8 cellular contexts compared by ENCODE assay signal in genomic region chr1:2213576-2214505, GRCh38. TPM values are rescaled to one million over a fixed set of nuclear protein-coding genes. Genes with fewer than 3 reads are reported as not detected.
A peak's percentile ranks its signal among the peaks of the same experiment; 100 is the strongest.
DNase-seq lines count a peak whose midpoint lies in the region; ATAC-seq, FAIRE-seq and TF ChIP-seq lines count a peak whose summit lies in the region.
"Had no signal": no experiment of that assay in that cellular context is flagged by ENCODE, and none has a peak within 500 bp of the region (broad histone marks: within the 10 kb centered on the region; RNA-seq: fewer than 3 reads in every experiment).

No MANE protein-coding gene starts in this region.

- H3K27me3 ChIP-seq in uterus = no peaks in the 10 kb centered on the region

- FAIRE-seq in HTR-8/SVneo (lab: Jason Lieb, UNC) = no peak
- FAIRE-seq: colon had no signal

- TF ChIP-seq CTCF in WTC11 (IDR thresholded peaks at IDR 0.05) = no peak
- TF ChIP-seq CTCF in nephron (IDR thresholded peaks at IDR 0.05; ENCODE audit: unreplicated experiment in 3 of 3) = no peak
- no peak for TF ChIP-seq CTCF in uterus (IDR thresholded peaks at IDR 0.05)

- no peak overlapping the region for H3K4me3 Mint-ChIP-seq in WTC11
- peak overlapping the region in 2 of 3 experiments; percentile 35 to 61 for H3K4me3 Mint-ChIP-seq in nephron
- no peak overlapping the region for H3K4me3 Mint-ChIP-seq in T-helper 2 cell treated with Interferon-gamma antibody and Interleukin-4, amounts not matched to agents 5 μg/mL and 100 μg/mL, for 36 hours

- peak overlapping the region; percentile 31 to 35 for H3K4me3 ChIP-seq in uterus

- H3K9me3 ChIP-seq in uterus = no peaks in the 10 kb centered on the region

- POLR2A ChIA-PET in WTC11 (lab: Charles Lee) = no interaction called here

- 0 out of 2 replicates have a peak, but pooled peaks cover 6% of the 10 kb centered on the region for H3K4me1 Mint-ChIP-seq in WTC11
- H3K4me1 Mint-ChIP-seq in nephron = peaks cover 35% of the 10 kb centered on the region
- peaks cover 2% of the 10 kb centered on the region for H3K4me1 Mint-ChIP-seq in T-helper 2 cell treated with Interferon-gamma antibody and Interleukin-4, amounts not matched to agents 5 μg/mL and 100 μg/mL, for 36 hours (ENCODE audit: low read depth)

- no peak for DNase-seq in WTC11 (ENCODE audit: low spot score)
- peak; percentile 82 for DNase-seq in fibroblast of peridontal ligament (ENCODE audit: extremely low read depth)
- peak; percentile 93 to 94 for DNase-seq in uterus
- DNase-seq in stimulated activated CD4-positive, alpha-beta T cell treated with anti-CD3 and anti-CD28 coated beads, Interleukin-4, amount 100 ng/mL, for 24 hours = no peak
- DNase-seq in T-helper 2 cell treated with Interferon-gamma antibody and Interleukin-4, amounts not matched to agents 5 μg/mL and 100 μg/mL, for 36 hours (ENCODE audit: low spot score) = no peak
- no peak for DNase-seq in HTR-8/SVneo (ENCODE audit: insufficient read length, low spot score)

- ATAC-seq in WTC11 = no peak

- H3K27ac Mint-ChIP-seq in WTC11 = peak overlapping the region; percentile 57; the same call in 1 of the 2 replicates
- H3K27ac Mint-ChIP-seq in nephron = peak overlapping the region; percentile 94 to 97 (median 96)
- no peak overlapping the region for H3K27ac Mint-ChIP-seq in T-helper 2 cell treated with Interferon-gamma antibody and Interleukin-4, amounts not matched to agents 5 μg/mL and 100 μg/mL, for 36 hours

- H3K4me1 ChIP-seq in uterus = peaks cover 9 to 32% of the 10 kb centered on the region in 2 donors

- no peaks in the 10 kb centered on the region for H3K27me3 Mint-ChIP-seq in WTC11 (ENCODE audit: low read depth)
- no peaks in the 10 kb centered on the region for H3K27me3 Mint-ChIP-seq in nephron (ENCODE audit: low read depth)
- peaks cover 3% of the 10 kb centered on the region for H3K27me3 Mint-ChIP-seq in T-helper 2 cell treated with Interferon-gamma antibody and Interleukin-4, amounts not matched to agents 5 μg/mL and 100 μg/mL, for 36 hours (ENCODE audit: low read depth)

- H3K9me3 Mint-ChIP-seq in WTC11 (no peaks in the 10 kb centered on the region), nephron (no peaks in the 10 kb centered on the region)
- no peaks in the 10 kb centered on the region for H3K9me3 Mint-ChIP-seq in T-helper 2 cell treated with Interferon-gamma antibody and Interleukin-4, amounts not matched to agents 5 μg/mL and 100 μg/mL, for 36 hours

- H3K36me3 ChIP-seq in uterus = no peaks in the 10 kb centered on the region

- H3K36me3 Mint-ChIP-seq in WTC11 (no peaks in the 10 kb centered on the region), nephron (ENCODE audit: low read depth) (no peaks in the 10 kb centered on the region)
- H3K36me3 Mint-ChIP-seq in T-helper 2 cell treated with Interferon-gamma antibody and Interleukin-4, amounts not matched to agents 5 μg/mL and 100 μg/mL, for 36 hours (ENCODE audit: low read depth) = no peaks in the 10 kb centered on the region

- intact Hi-C loops in uterus (cut with DNase I; ENCODE audit: low total_unique reads) = no loop called here

- CTCF ChIA-PET in WTC11 (lab: Charles Lee) = interaction anchor here (0.7 to 0.9 kb wide), 2 partner anchors 98 to 101 kb away, joined by 3 to 5 read pairs; no protein-coding TSS in a partner anchor

- H3K27ac ChIP-seq in uterus = peak overlapping the region; percentile 96 to 99

- peak; percentile 62 to 77 for TF ChIP-seq POLR2A in uterus (IDR thresholded peaks at IDR 0.05)

TF ChIP-seq in WTC11, 78 proteins besides CTCF, POLR2A, EP300 and RAD21 (continues in another document):
- TF ChIP-seq ZNF396 (CRISPR knock-in tag; IDR thresholded peaks at IDR 0.05; ENCODE audit: borderline replicate concordance) = no peak
- TF ChIP-seq, protein P1, sequence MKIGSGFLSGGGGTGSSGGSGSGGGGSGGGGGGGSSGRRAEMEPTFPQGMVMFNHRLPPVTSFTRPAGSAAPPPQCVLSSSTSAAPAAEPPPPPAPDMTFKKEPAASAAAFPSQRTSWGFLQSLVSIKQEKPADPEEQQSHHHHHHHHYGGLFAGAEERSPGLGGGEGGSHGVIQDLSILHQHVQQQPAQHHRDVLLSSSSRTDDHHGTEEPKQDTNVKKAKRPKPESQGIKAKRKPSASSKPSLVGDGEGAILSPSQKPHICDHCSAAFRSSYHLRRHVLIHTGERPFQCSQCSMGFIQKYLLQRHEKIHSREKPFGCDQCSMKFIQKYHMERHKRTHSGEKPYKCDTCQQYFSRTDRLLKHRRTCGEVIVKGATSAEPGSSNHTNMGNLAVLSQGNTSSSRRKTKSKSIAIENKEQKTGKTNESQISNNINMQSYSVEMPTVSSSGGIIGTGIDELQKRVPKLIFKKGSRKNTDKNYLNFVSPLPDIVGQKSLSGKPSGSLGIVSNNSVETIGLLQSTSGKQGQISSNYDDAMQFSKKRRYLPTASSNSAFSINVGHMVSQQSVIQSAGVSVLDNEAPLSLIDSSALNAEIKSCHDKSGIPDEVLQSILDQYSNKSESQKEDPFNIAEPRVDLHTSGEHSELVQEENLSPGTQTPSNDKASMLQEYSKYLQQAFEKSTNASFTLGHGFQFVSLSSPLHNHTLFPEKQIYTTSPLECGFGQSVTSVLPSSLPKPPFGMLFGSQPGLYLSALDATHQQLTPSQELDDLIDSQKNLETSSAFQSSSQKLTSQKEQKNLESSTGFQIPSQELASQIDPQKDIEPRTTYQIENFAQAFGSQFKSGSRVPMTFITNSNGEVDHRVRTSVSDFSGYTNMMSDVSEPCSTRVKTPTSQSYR (CRISPR knock-in tag; IDR thresholded peaks at IDR 0.05) = no peak
- no peak for TF ChIP-seq JAZF1 (CRISPR knock-in tag; IDR thresholded peaks at IDR 0.05)
- TF ChIP-seq KAT7 (CRISPR knock-in tag; IDR thresholded peaks at IDR 0.05; ENCODE audit: borderline replicate concordance) = no peak
- TF ChIP-seq ZMAT4 (CRISPR knock-in tag; IDR thresholded peaks at IDR 0.05) = no peak
- TF ChIP-seq, protein P2, sequence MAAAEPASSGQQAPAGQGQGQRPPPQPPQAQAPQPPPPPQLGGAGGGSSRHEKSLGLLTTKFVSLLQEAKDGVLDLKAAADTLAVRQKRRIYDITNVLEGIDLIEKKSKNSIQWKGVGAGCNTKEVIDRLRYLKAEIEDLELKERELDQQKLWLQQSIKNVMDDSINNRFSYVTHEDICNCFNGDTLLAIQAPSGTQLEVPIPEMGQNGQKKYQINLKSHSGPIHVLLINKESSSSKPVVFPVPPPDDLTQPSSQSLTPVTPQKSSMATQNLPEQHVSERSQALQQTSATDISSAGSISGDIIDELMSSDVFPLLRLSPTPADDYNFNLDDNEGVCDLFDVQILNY (CRISPR knock-in tag; IDR thresholded peaks at IDR 0.05) = no peak
- no peak for TF ChIP-seq TEAD1 (CRISPR knock-in tag; IDR thresholded peaks at IDR 0.05)
- no peak for TF ChIP-seq NFATC4 (CRISPR knock-in tag; IDR thresholded peaks at IDR 0.05)
- TF ChIP-seq ZNF232 (CRISPR knock-in tag; IDR thresholded peaks at IDR 0.05) = no peak
- no peak for TF ChIP-seq ZNF138 (CRISPR knock-in tag; conservative IDR thresholded peaks at IDR 0.05)
- TF ChIP-seq ZNF671 (CRISPR knock-in tag; IDR thresholded peaks at IDR 0.05) = no peak
- TF ChIP-seq ELF4 (CRISPR knock-in tag; IDR thresholded peaks at IDR 0.05; ENCODE audit: low read depth) = no peak
- no peak for TF ChIP-seq TCF7 (CRISPR knock-in tag; IDR thresholded peaks at IDR 0.05; ENCODE audit: low read depth)
- no peak for TF ChIP-seq FOXP1 (CRISPR knock-in tag; IDR thresholded peaks at IDR 0.05; ENCODE audit: borderline replicate concordance)
- TF ChIP-seq, protein P3, sequence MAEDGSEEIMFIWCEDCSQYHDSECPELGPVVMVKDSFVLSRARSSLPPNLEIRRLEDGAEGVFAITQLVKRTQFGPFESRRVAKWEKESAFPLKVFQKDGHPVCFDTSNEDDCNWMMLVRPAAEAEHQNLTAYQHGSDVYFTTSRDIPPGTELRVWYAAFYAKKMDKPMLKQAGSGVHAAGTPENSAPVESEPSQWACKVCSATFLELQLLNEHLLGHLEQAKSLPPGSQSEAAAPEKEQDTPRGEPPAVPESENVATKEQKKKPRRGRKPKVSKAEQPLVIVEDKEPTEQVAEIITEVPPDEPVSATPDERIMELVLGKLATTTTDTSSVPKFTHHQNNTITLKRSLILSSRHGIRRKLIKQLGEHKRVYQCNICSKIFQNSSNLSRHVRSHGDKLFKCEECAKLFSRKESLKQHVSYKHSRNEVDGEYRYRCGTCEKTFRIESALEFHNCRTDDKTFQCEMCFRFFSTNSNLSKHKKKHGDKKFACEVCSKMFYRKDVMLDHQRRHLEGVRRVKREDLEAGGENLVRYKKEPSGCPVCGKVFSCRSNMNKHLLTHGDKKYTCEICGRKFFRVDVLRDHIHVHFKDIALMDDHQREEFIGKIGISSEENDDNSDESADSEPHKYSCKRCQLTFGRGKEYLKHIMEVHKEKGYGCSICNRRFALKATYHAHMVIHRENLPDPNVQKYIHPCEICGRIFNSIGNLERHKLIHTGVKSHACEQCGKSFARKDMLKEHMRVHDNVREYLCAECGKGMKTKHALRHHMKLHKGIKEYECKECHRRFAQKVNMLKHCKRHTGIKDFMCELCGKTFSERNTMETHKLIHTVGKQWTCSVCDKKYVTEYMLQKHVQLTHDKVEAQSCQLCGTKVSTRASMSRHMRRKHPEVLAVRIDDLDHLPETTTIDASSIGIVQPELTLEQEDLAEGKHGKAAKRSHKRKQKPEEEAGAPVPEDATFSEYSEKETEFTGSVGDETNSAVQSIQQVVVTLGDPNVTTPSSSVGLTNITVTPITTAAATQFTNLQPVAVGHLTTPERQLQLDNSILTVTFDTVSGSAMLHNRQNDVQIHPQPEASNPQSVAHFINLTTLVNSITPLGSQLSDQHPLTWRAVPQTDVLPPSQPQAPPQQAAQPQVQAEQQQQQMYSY (CRISPR knock-in tag; IDR thresholded peaks at IDR 0.05) = no peak
- TF ChIP-seq ATF3 (CRISPR knock-in tag; conservative IDR thresholded peaks at IDR 0.05) = no peak

RNA-seq across cellular contexts. Expression of gene SKI, which starts 14.3 kb away (rescaled TPM):
- total RNA-seq in WTC11 (2021) (75.5 to 88.6 TPM (median 75.6 TPM) in 3 replicates), uterus (100 to 1,000 TPM in 1 of 4 donors, 10 to 100 TPM in 3; 22.8 to 148 (median 34.9) TPM)

RNA-seq across cellular contexts. Expression of gene FAAP20, which starts 19.3 kb away (rescaled TPM):
- total RNA-seq in WTC11 (2021) = 133 to 151 TPM (median 150 TPM) in 3 replicates
- 10 to 100 TPM in 2 of 4 donors, 1 to 10 TPM in 2; 1.5 to 68.5 (median 15.4) TPM for total RNA-seq in uterus

Comparison
In these comparisons a context has a peak if more than half of its experiments do, and no peak if none do; other contexts are left out.
1. DNase-seq: peak in fibroblast of peridontal ligament (single experiment) and uterus (2 of 2); none in WTC11 (single experiment), stimulated activated CD4-positive, alpha-beta T cell treated with anti-CD3 and anti-CD28 coated beads, Interleukin-4, amount 100 ng/mL, for 24 hours (single experiment), T-helper 2 cell treated with Interferon-gamma antibody and Interleukin-4, amounts not matched to agents 5 μg/mL and 100 μg/mL, for 36 hours (single experiment) and HTR-8/SVneo (single experiment).
2. H3K4me3 Mint-ChIP-seq: peak in nephron (2 of 3); none in WTC11 (single experiment) and T-helper 2 cell treated with Interferon-gamma antibody and Interleukin-4, amounts not matched to agents 5 μg/mL and 100 μg/mL, for 36 hours (single experiment).